Comparison of ENCODE assay signal across 8 cellular contexts in the genomic region with DNA sequence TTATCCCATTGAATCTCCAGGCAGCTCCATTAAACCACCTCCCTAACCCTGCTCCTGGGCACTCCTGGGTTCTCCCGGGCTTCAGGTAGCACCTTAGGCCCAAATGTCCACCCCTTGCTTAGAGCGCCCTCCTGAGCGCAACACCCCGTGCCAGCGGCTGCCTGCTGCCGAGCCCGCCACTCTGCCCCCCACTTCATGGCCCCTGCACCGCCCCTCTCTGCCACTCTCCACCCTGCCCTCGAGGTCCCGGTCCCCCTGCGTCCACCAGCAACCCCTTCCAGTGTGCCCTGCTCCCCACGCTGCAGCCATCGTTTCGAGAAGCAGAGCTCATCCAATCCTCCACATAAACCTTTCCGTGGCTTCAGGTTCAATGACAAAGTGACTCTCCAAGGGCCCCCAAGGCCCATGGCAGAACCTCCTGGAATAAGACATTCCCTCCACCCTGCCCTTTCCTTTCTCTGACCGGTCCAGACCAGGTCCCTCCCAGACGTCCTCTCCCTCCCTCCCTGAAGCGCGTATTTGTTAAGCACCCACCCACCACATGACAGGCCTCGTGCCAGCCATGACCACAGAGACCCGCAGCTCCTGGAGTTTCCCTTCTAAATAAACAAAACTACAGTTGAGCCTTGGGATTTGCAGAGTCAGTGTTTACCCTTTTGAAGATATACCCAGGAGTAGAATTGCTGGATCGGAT.
DNase-seq lines count a peak whose midpoint lies in the region; ATAC-seq and TF ChIP-seq lines count a peak whose summit lies in the region.

No MANE protein-coding gene starts in this region.

- no peak for TF ChIP-seq CTCF in chondrocyte (IDR thresholded peaks at IDR 0.05)
- TF ChIP-seq CTCF in mesothelial cell of epicardium (IDR thresholded peaks at IDR 0.05; ENCODE audit: unreplicated experiment) = no peak

- H3K27me3 Mint-ChIP-seq in chondrocyte (ENCODE audit: low read depth) = no peaks in the 10 kb centered on the region
- no peaks in the 10 kb centered on the region for H3K27me3 Mint-ChIP-seq in mesothelial cell of epicardium (ENCODE audit: low read depth)
- H3K27me3 Mint-ChIP-seq in activated naive CD4-positive, alpha-beta T cell treated with anti-CD3 and anti-CD28 coated beads, Interleukin-2, amount 10 ng/mL, durations not matched to agents 7 days and 5 days = no peaks in the 10 kb centered on the region

- ATAC-seq in HG02759 (IDR thresholded peaks at IDR 0.05; ENCODE audit: unreplicated experiment) (no peak), HG03045 (IDR thresholded peaks at IDR 0.05; ENCODE audit: unreplicated experiment) (no peak), GM18858 (IDR thresholded peaks at IDR 0.05; ENCODE audit: unreplicated experiment) (no peak)

- H3K36me3 Mint-ChIP-seq in chondrocyte (ENCODE audit: low read depth) (no peaks in the 10 kb centered on the region), mesothelial cell of epicardium (peaks cover 14% of the 10 kb centered on the region)
- H3K36me3 Mint-ChIP-seq in activated naive CD4-positive, alpha-beta T cell treated with anti-CD3 and anti-CD28 coated beads, Interleukin-2, amount 10 ng/mL, durations not matched to agents 7 days and 5 days = peaks cover 30% of the 10 kb centered on the region

- H3K9me3 Mint-ChIP-seq in chondrocyte (ENCODE audit: low read depth) (no peaks in the 10 kb centered on the region), mesothelial cell of epicardium (no peaks in the 10 kb centered on the region)
- H3K9me3 Mint-ChIP-seq in activated naive CD4-positive, alpha-beta T cell treated with anti-CD3 and anti-CD28 coated beads, Interleukin-2, amount 10 ng/mL, durations not matched to agents 7 days and 5 days = no peaks in the 10 kb centered on the region

- H3K4me1 Mint-ChIP-seq in chondrocyte (ENCODE audit: low read depth) (peaks cover 26% of the 10 kb centered on the region), mesothelial cell of epicardium (peaks cover 12% of the 10 kb centered on the region)
- peaks cover 3% of the 10 kb centered on the region for H3K4me1 Mint-ChIP-seq in activated naive CD4-positive, alpha-beta T cell treated with anti-CD3 and anti-CD28 coated beads, Interleukin-2, amount 10 ng/mL, durations not matched to agents 7 days and 5 days

- DNase-seq in AG08396 (ENCODE audit: low spot score) = peak; percentile 71
- DNase-seq in NCI-H2029 (lab: John Stamatoyannopoulos, UW) = peak; percentile 66
- DNase-seq in chondrocyte (ENCODE audit: low spot score) = no peak
- DNase-seq in mesothelial cell of epicardium (ENCODE audit: low spot score in 2 of 2, unreplicated experiment in 2 of 2) = no peak
- no peak for DNase-seq in activated naive CD4-positive, alpha-beta T cell treated with anti-CD3 and anti-CD28 coated beads, Interleukin-2, amount 10 ng/mL, durations not matched to agents 7 days and 5 days

- H3K27ac Mint-ChIP-seq in chondrocyte (ENCODE audit: unreplicated experiment) = peak overlapping the region; percentile 80
- H3K27ac Mint-ChIP-seq in mesothelial cell of epicardium = peak overlapping the region; percentile 77
- H3K27ac Mint-ChIP-seq in activated naive CD4-positive, alpha-beta T cell treated with anti-CD3 and anti-CD28 coated beads, Interleukin-2, amount 10 ng/mL, durations not matched to agents 7 days and 5 days = no peak overlapping the region

- no peak overlapping the region for H3K4me3 Mint-ChIP-seq in chondrocyte (ENCODE audit: unreplicated experiment)
- no peak overlapping the region for H3K4me3 Mint-ChIP-seq in mesothelial cell of epicardium
- H3K4me3 Mint-ChIP-seq in activated naive CD4-positive, alpha-beta T cell treated with anti-CD3 and anti-CD28 coated beads, Interleukin-2, amount 10 ng/mL, durations not matched to agents 7 days and 5 days = no peak overlapping the region

- CTCF ChIA-PET in activated naive CD4-positive, alpha-beta T cell treated with anti-CD3 and anti-CD28 coated beads, Interleukin-2, amount 10 ng/mL, durations not matched to agents 7 days and 5 days (lab: Charles Lee) = no interaction called here

Comparison
In these comparisons a context has a peak if more than half of its experiments do, and no peak if none do; other contexts are left out.
1. DNase-seq: peak in AG08396 (single experiment) and NCI-H2029 (single experiment); none in chondrocyte (single experiment), mesothelial cell of epicardium (0 of 2) and activated naive CD4-positive, alpha-beta T cell treated with anti-CD3 and anti-CD28 coated beads, Interleukin-2, amount 10 ng/mL, durations not matched to agents 7 days and 5 days (single experiment).